ENCODE assay signal across 10 cellular contexts in genomic region chr3:102233881-102234280, GRCh38.
DNase-seq lines count a peak whose midpoint lies in the region; ATAC-seq, FAIRE-seq and TF ChIP-seq lines count a peak whose summit lies in the region.
"Had no signal": no experiment of that assay in that cellular context is flagged by ENCODE, and none has a peak within 500 bp of the region (broad histone marks: within the 10 kb centered on the region; RNA-seq: fewer than 3 reads in every experiment).

No MANE protein-coding gene starts in this region.

- no peak overlapping the region for H4K91ac ChIP-seq in mesenchymal stem cell (ENCODE audit: low read length)

- H3K36me3 ChIP-seq in mesenchymal stem cell (ENCODE audit: control insufficient read depth in 1 of 2, insufficient read depth in 2 of 2, low read depth in 1 of 2, low read length in 2 of 2) = no peaks in the 10 kb centered on the region

- H2BK15ac ChIP-seq in mesenchymal stem cell (ENCODE audit: low read depth, poor library complexity, severe bottlenecking) = no peak overlapping the region

- H3K79me1 ChIP-seq in mesenchymal stem cell (replicated peaks; ENCODE audit: low read length, poor library complexity, severe bottlenecking) = no peaks in the 10 kb centered on the region

- no peak overlapping the region for H3K27ac ChIP-seq in mesenchymal stem cell (ENCODE audit: low read length, poor library complexity, severe bottlenecking)

- in situ Hi-C loops in SK-MEL-5 (cut with HindIII; ENCODE audit: low pct_unique_long_range_greater_than_20kb, low sequenced_read_pairs) = no loop called here

- ATAC-seq in GM18508 (IDR thresholded peaks at IDR 0.05; ENCODE audit: insufficient read depth, unreplicated experiment) = peak; percentile 92
- ATAC-seq in GM21515 (IDR thresholded peaks at IDR 0.05; ENCODE audit: unreplicated experiment) = peak; percentile 93
- peak; percentile 93 for ATAC-seq in HG03097 (IDR thresholded peaks at IDR 0.05; ENCODE audit: low FRiP score, unreplicated experiment)

- no peak for TF ChIP-seq POLR2A in H54 (IDR thresholded peaks at IDR 0.05; ENCODE audit: low read depth, low read length)

- no peak overlapping the region for H2BK120ac ChIP-seq in mesenchymal stem cell (ENCODE audit: low read depth, low read length)

- DNase-seq in SK-MEL-5 (ENCODE audit: low read depth, low spot score) (peak; percentile 75), AG08396 (ENCODE audit: low spot score) (no peak), OCI-M1 (lab: John Stamatoyannopoulos, UW) (no peak), H54 (ENCODE audit: insufficient read length, low spot score) (no peak), mesenchymal stem cell (no peak)
- DNase-seq: hippocampal formation, NCI-H2171 had no signal

- H2BK12ac ChIP-seq in mesenchymal stem cell (ENCODE audit: low read length in 2 of 2) = no peak overlapping the region

- peaks cover 2% of the 10 kb centered on the region for H3K4me1 ChIP-seq in mesenchymal stem cell (ENCODE audit: control insufficient read depth, insufficient read depth, low read depth, low read length)

- WGBS in mesenchymal stem cell = 88% methylated on average over 1 of the region's 1 CpG

- H2BK5ac ChIP-seq in mesenchymal stem cell (ENCODE audit: low read depth, low read length, poor library complexity, severe bottlenecking) = no peak overlapping the region

- H3K14ac ChIP-seq in mesenchymal stem cell (ENCODE audit: low read length in 2 of 2) = no peak overlapping the region

- no peak overlapping the region for H2AFZ ChIP-seq in mesenchymal stem cell (ENCODE audit: low read depth, low read length)

- no peak overlapping the region for H3K4ac ChIP-seq in mesenchymal stem cell (ENCODE audit: low read depth in 1 of 2, low read length in 2 of 2)

- H2AK5ac ChIP-seq in mesenchymal stem cell (ENCODE audit: low read length, severe bottlenecking) = no peak overlapping the region

- no peak overlapping the region for H4K8ac ChIP-seq in mesenchymal stem cell (ENCODE audit: low read length)

- H3K4me3 ChIP-seq in mesenchymal stem cell (ENCODE audit: insufficient read depth in 1 of 2, low read depth in 1 of 2, low read length in 2 of 2) = no peak overlapping the region

- no peak overlapping the region for H3K9ac ChIP-seq in mesenchymal stem cell (ENCODE audit: low read length)

- H3K23ac ChIP-seq in mesenchymal stem cell (ENCODE audit: low read length in 2 of 2) = no peak overlapping the region

- H3K9me3 ChIP-seq in mesenchymal stem cell (ENCODE audit: control insufficient read depth, low read length) = no peaks in the 10 kb centered on the region

- H3K18ac ChIP-seq in mesenchymal stem cell (ENCODE audit: low read depth in 1 of 2, low read length in 2 of 2) = no peak overlapping the region

- H3K27me3 ChIP-seq in mesenchymal stem cell (ENCODE audit: control insufficient read depth in 1 of 2, insufficient read depth in 1 of 2, low read length in 2 of 2) = peaks cover 0 to 16% of the 10 kb centered on the region in 2 experiments

- no peak overlapping the region for H3K4me2 ChIP-seq in mesenchymal stem cell (ENCODE audit: low read length, poor library complexity, severe bottlenecking)

- FAIRE-seq in H54 (lab: Jason Lieb, UNC) = no peak
